32 cellular contexts compared by ENCODE assay signal in the genomic region with DNA sequence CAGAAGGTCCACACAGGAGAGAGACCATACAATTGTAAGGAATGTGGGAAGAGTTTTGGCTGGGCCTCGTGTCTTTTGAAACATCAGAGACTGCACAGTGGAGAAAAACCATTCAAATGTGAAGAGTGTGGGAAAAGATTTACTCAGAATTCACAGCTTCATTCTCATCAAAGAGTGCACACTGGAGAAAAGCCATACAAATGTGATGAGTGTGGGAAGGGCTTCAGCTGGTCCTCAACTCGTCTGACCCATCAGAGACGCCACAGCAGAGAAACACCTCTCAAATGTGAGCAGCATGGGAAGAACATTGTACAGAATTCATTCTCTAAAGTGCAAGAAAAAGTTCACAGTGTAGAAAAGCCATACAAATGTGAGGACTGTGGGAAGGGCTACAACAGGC. TPM values are rescaled to one million over a fixed set of nuclear protein-coding genes. Genes with fewer than 3 reads are reported as not detected.
"Had no signal": no experiment of that assay in that cellular context is flagged by ENCODE, and none has a peak within 500 bp of the region (broad histone marks: within the 10 kb centered on the region; RNA-seq: fewer than 3 reads in every experiment).

No MANE protein-coding gene starts in this region.

- H3K4me3 ChIP-seq: ascending aorta, body of pancreas, cardiac muscle cell, MG63, SK-N-MC had no signal

- ATAC-seq: activated CD4-positive, alpha-beta T cell treated with anti-CD3 and anti-CD28 coated beads for 36 hours; body of pancreas; Panc1; Right ventricle myocardium inferior had no signal

- H3K27me3 Mint-ChIP-seq: activated CD4-positive, alpha-beta memory T cell treated with anti-CD3 and anti-CD28 coated beads, Interleukin-2, amount 10 ng/mL, durations not matched to agents 7 days and 5 days; activated CD4-positive, alpha-beta T cell treated with anti-CD3 and anti-CD28 coated beads for 36 hours; activated naive CD4-positive, alpha-beta T cell treated with anti-CD3 and anti-CD28 coated beads, Interleukin-2, amount 50 U/mL, for 24 hours had no signal

- DNase-seq: activated CD4-positive, alpha-beta memory T cell treated with anti-CD3 and anti-CD28 coated beads, Interleukin-2, amount 10 ng/mL, durations not matched to agents 7 days and 5 days; activated CD4-positive, alpha-beta T cell treated with anti-CD3 and anti-CD28 coated beads for 36 hours; activated CD4-positive, alpha-beta T cell treated with anti-CD3 and anti-CD28 coated beads, Interleukin-2, amount 50 U/mL, for 1 hour; activated CD4-positive, CD25-positive, alpha-beta regulatory T cell; activated naive CD4-positive, alpha-beta T cell; activated T-cell treated with anti-CD3 and anti-CD28 coated beads for 4 hours; activated T-cell treated with anti-CD3 and anti-CD28 coated beads, Interleukin-2, amount 50 U/mL, for 48 hours; amniotic stem cell; body of pancreas; MG63; MV-4-11; NCI-H1092 treated with DMSO at 0.1 percent for 48 hours; NCI-H1417 treated with DMSO at 0.1 percent for 48 hours; NCI-H1694; NCI-H2029; NCI-H2107; NCI-H2171 treated with DMSO at 0.1 percent for 48 hours; NCI-H226; NCI-H526 treated with DMSO at 0.1 percent for 48 hours; NCI-H82; RPMI8226; T-helper 1 cell had no signal

- H3K9ac ChIP-seq: KMS-11 had no signal

- H3K4me1 ChIP-seq: ascending aorta had no signal

- H3K27ac ChIP-seq: ascending aorta, body of pancreas, cardiac muscle cell, KMS-11, SK-N-MC, VCaP had no signal

- H3K27ac Mint-ChIP-seq: activated CD4-positive, alpha-beta memory T cell treated with anti-CD3 and anti-CD28 coated beads, Interleukin-2, amount 10 ng/mL, durations not matched to agents 7 days and 5 days; activated CD4-positive, alpha-beta T cell treated with anti-CD3 and anti-CD28 coated beads for 36 hours; activated naive CD4-positive, alpha-beta T cell treated with anti-CD3 and anti-CD28 coated beads, Interleukin-2, amount 50 U/mL, for 24 hours; activated T-helper 2 cell treated with anti-CD3 and anti-CD28 coated beads, Interferon-gamma antibody, Interleukin-2, Interleukin-4, amounts not matched to agents 10 μg/mL and 5 μg/mL and 100 μg/mL, durations not matched to agents 14 hours and 24 hours and 36 hours had no signal

- H3K27me3 ChIP-seq: ascending aorta, body of pancreas, cardiac muscle cell, MG63 had no signal

- H3K4me3 Mint-ChIP-seq: activated CD4-positive, alpha-beta memory T cell treated with anti-CD3 and anti-CD28 coated beads, Interleukin-2, amount 10 ng/mL, durations not matched to agents 7 days and 5 days; activated CD4-positive, alpha-beta T cell treated with anti-CD3 and anti-CD28 coated beads for 36 hours; activated naive CD4-positive, alpha-beta T cell treated with anti-CD3 and anti-CD28 coated beads, Interleukin-2, amount 50 U/mL, for 24 hours had no signal

RNA-seq across cellular contexts. Expression of a gene that starts 33.6 kb away (rescaled TPM):
- total RNA-seq: OCI-LY7 had no signal

RNA-seq across cellular contexts. Expression of a gene that starts 35.8 kb away (rescaled TPM):
- total RNA-seq: OCI-LY7 had no signal

RNA-seq across cellular contexts. Expression of a gene that starts 55.9 kb away (rescaled TPM):
- total RNA-seq: activated T-helper 2 cell treated with anti-CD3 and anti-CD28 coated beads, Interferon-gamma antibody, Interleukin-2, Interleukin-4, amounts not matched to agents 10 μg/mL and 5 μg/mL and 100 μg/mL, durations not matched to agents 14 hours and 24 hours and 36 hours; ascending aorta; OCI-LY7 had no signal
